8 cellular contexts compared by ENCODE assay signal in the genomic region with DNA sequence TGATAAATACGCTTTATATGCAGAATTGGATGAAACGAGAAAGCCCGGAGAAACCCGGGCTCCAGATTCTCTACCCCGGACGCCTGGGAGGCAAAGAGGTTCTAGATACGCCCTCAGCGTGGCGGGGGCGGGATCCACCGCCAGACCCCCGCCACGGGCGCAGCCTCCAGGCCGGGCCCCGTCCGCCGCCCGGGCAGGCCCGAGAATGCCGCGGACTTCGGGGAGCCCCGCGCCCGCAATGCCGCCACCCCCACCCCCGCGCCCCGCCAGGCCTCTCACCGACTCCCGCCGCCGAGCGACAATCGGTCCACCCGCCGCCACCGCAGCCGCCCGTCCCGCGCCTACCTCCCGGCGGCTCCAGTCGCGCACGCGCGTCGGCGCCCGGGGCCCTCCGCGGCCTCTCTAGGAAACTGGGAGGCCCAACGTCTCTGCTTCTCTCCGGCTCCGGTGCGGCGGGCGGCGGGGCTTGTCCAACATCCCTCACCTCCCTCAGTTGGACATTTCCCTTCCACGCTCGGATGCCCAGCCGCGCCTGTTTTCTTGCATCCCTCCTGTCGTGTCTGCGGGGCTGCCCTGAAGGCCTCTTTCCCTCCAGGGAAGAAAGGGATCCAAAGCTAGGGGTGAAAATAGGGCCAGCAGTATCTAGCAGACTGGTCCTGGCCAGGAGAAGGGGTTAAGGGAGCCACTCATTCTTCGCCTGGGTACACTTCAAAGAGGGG. TPM values are rescaled to one million over a fixed set of nuclear protein-coding genes. Genes with fewer than 3 reads are reported as not detected.
DNase-seq lines count a peak whose midpoint lies in the region; ATAC-seq and TF ChIP-seq lines count a peak whose summit lies in the region.

A gene (minus strand): TSS at position 359 of the 719 bp plus-strand sequence. CDS start 22,121 bp downstream, outside the sequence.

- peaks cover 1% of the 10 kb centered on the region for H3K36me3 Mint-ChIP-seq in progenitor cell of endocrine pancreas (ENCODE audit: insufficient read depth)

- no peak for TF ChIP-seq EP300 in upper lobe of left lung (IDR thresholded peaks at IDR 0.05)

- H3K27me3 ChIP-seq in GM06990 (replicated peaks; ENCODE audit: control insufficient read depth, insufficient read depth, low read length), result no peaks in the 10 kb centered on the region
- H3K27me3 ChIP-seq in adipocyte (replicated peaks; ENCODE audit: control insufficient read depth, insufficient read depth, low read length), result no peaks in the 10 kb centered on the region
- no peaks in the 10 kb centered on the region for H3K27me3 ChIP-seq in upper lobe of left lung

- H3K9me3 ChIP-seq in adipocyte (ENCODE audit: control insufficient read depth, low read length) (no peaks in the 10 kb centered on the region), upper lobe of left lung (no peaks in the 10 kb centered on the region)

- 3 to 4% methylated on average over 10 to 25 of the region's 69 CpGs for WGBS in upper lobe of left lung, 2 donors

- H3K9me3 Mint-ChIP-seq in progenitor cell of endocrine pancreas (ENCODE audit: low read depth), result no peaks in the 10 kb centered on the region

- H3K4me1 Mint-ChIP-seq in progenitor cell of endocrine pancreas (ENCODE audit: low read depth), result peaks cover 43% of the 10 kb centered on the region

- ATAC-seq in left cardiac atrium (peak; percentile 99), upper lobe of left lung (ENCODE audit: low FRiP score in 2 of 2) (peak; percentile 93 to 99)

- H3K4me3 ChIP-seq in GM06990 (replicated peaks; ENCODE audit: low read depth, low read length) (peak within 1 kb of the TSS; percentile 57), HFF-Myc (replicated peaks; ENCODE audit: low read depth, low read length) (peak within 1 kb of the TSS; percentile 67), adipocyte (ENCODE audit: low read length) (peak within 1 kb of the TSS; percentile 95), upper lobe of left lung (peak within 1 kb of the TSS; percentile 20 to 90 (median 75))

- intact Hi-C loops in left cardiac atrium (cut with DNase I), result loop anchor here in 1 of 2 donors (10.0 kb wide), 1 partner anchor 143 kb away; a partner anchor contains a TSS

- no peaks in the 10 kb centered on the region for H3K27me3 Mint-ChIP-seq in progenitor cell of endocrine pancreas

- peak within 1 kb of the TSS; percentile 4 to 93 (median 75) for H3K27ac ChIP-seq in upper lobe of left lung

- H3K36me3 ChIP-seq in GM06990 (ENCODE audit: control insufficient read depth, insufficient read depth, low read length) (no peaks in the 10 kb centered on the region), adipocyte (ENCODE audit: control insufficient read depth, insufficient read depth, low read length, severe bottlenecking) (no peaks in the 10 kb centered on the region), upper lobe of left lung (no peaks in the 10 kb centered on the region)

- peak within 1 kb of the TSS; percentile 97 for H3K27ac Mint-ChIP-seq in progenitor cell of endocrine pancreas

- peak; percentile 87 for DNase-seq in GM06990 (ENCODE audit: extremely low read depth, insufficient read length)
- no peak for DNase-seq in HFF-Myc (ENCODE audit: extremely low read depth, low read depth)
- DNase-seq in NCI-H1048 (lab: John Stamatoyannopoulos, UW), result peak; percentile 75
- peak; percentile 50 to 81 (median 64) for DNase-seq in T-helper 1 cell
- peak; percentile 93 for DNase-seq in adipocyte (ENCODE audit: low read depth)
- peak; percentile 85 for DNase-seq in left cardiac atrium
- peak; percentile 66 for DNase-seq in progenitor cell of endocrine pancreas (ENCODE audit: low spot score, unreplicated experiment)
- peak; percentile 87 to 97 for DNase-seq in upper lobe of left lung

- TF ChIP-seq POLR2A in upper lobe of left lung (IDR thresholded peaks at IDR 0.05), result peak in 1 of 4 donors; percentile 75

- no peak for TF ChIP-seq CTCF in GM06990 (IDR thresholded peaks at IDR 0.05; ENCODE audit: insufficient read depth, low read length, poor library complexity, severe bottlenecking)
- no peak for TF ChIP-seq CTCF in HFF-Myc (IDR thresholded peaks at IDR 0.05; ENCODE audit: low read depth, low read length, missing control alignments)
- TF ChIP-seq CTCF in progenitor cell of endocrine pancreas (IDR thresholded peaks at IDR 0.05; ENCODE audit: unreplicated experiment), result no peak
- TF ChIP-seq CTCF in upper lobe of left lung (IDR thresholded peaks at IDR 0.05), result no peak

- peak within 1 kb of the TSS; percentile 91 for H3K9ac ChIP-seq in adipocyte (ENCODE audit: low read length)

- peaks cover 8% of the 10 kb centered on the region for H3K4me1 ChIP-seq in adipocyte (ENCODE audit: control insufficient read depth, insufficient read depth, low read length)
- peaks cover 10 to 24% (median 18%) of the 10 kb centered on the region in 4 donors for H3K4me1 ChIP-seq in upper lobe of left lung

- H3K4me3 Mint-ChIP-seq in progenitor cell of endocrine pancreas (ENCODE audit: low read depth), result peak within 1 kb of the TSS; percentile 93

RNA-seq across cellular contexts. Expression of the gene that starts here (rescaled TPM):
- total RNA-seq in left cardiac atrium, result 10 to 100 TPM; 11.1 to 13.5 TPM
- total RNA-seq in progenitor cell of endocrine pancreas, result 62.5 and 64.0 TPM in 2 replicates
- 10 to 100 TPM in 4 of 6 donors, 1 to 10 TPM in 2; 6.7 to 20.0 (median 12.9) TPM for total RNA-seq in upper lobe of left lung
